ENCODE assay signal across 12 cellular contexts in the genomic region with DNA sequence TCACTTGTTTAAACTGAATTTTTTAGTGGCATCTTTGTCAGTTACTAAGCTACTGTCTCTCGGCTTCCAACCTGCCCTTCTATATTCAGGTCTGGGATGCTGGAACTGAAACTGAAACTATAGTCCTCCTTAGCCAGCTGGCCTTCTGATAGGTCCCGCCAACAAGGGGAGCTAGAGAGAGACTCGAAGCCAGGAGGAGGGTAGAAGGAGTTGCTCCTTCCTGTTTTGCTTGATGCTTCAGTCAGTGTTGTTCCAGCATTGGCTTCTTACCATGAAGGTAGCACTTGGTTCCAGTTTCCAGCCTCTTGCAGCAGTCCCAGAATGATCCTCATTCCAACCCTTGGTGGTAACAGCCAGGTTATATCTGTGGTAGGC. TPM values are rescaled to one million over a fixed set of nuclear protein-coding genes. Genes with fewer than 3 reads are reported as not detected.
DNase-seq lines count a peak whose midpoint lies in the region; ATAC-seq and TF ChIP-seq lines count a peak whose summit lies in the region.
"Had no signal": no experiment of that assay in that cellular context is flagged by ENCODE, and none has a peak within 500 bp of the region (broad histone marks: within the 10 kb centered on the region; RNA-seq: fewer than 3 reads in every experiment).

No MANE protein-coding gene starts in this region.

- no peaks in the 10 kb centered on the region for H3F3A ChIP-seq in Loucy (ENCODE audit: low read depth)

- no peak overlapping the region for H3K27ac ChIP-seq in lower lobe of right lung
- no peak overlapping the region for H3K27ac ChIP-seq in hepatocyte
- H3K27ac ChIP-seq in stomach, result no peak overlapping the region
- H3K27ac ChIP-seq: gastroesophageal sphincter, KMS-11 had no signal

- DNase-seq in EH (ENCODE audit: low read depth) (peak; percentile 22), lower lobe of right lung (no peak), hepatocyte (ENCODE audit: low spot score) (no peak), NCI-H446 (lab: John Stamatoyannopoulos, UW) (no peak), NCI-H526 treated with DMSO at 0.1 percent for 48 hours (lab: John Stamatoyannopoulos, UW) (no peak), stomach (no peak)
- DNase-seq in activated CD8-positive, alpha-beta T cell treated with anti-CD3 and anti-CD28 coated beads for 36 hours, result peak; percentile 8
- DNase-seq: amniotic stem cell, HCEC 1CT had no signal

- no peaks in the 10 kb centered on the region for H3K9me3 ChIP-seq in Loucy (ENCODE audit: insufficient read depth, low read depth, low read length)
- H3K9me3 ChIP-seq in lower lobe of right lung, result no peaks in the 10 kb centered on the region
- no peaks in the 10 kb centered on the region for H3K9me3 ChIP-seq in hepatocyte (ENCODE audit: low read depth)
- H3K9me3 ChIP-seq in stomach, result no peaks in the 10 kb centered on the region
- H3K9me3 ChIP-seq: gastroesophageal sphincter had no signal

- H3K4me3 ChIP-seq in Loucy (ENCODE audit: low read length, poor library complexity, severe bottlenecking) (peak overlapping the region; percentile 49), lower lobe of right lung (no peak overlapping the region), hepatocyte (no peak overlapping the region), stomach (no peak overlapping the region)
- H3K4me3 ChIP-seq: gastroesophageal sphincter had no signal

- H3K4me2 ChIP-seq in Loucy (ENCODE audit: low read depth, low read length, poor library complexity, severe bottlenecking) (peak overlapping the region; percentile 64), hepatocyte (no peak overlapping the region)
- H3K4me2 ChIP-seq: KMS-11 had no signal

- TF ChIP-seq EP300 in stomach (IDR thresholded peaks at IDR 0.05), result no peak

- no peaks in the 10 kb centered on the region for H4K20me1 ChIP-seq in Loucy (ENCODE audit: insufficient read depth, low read length, poor library complexity, severe bottlenecking)
- no peaks in the 10 kb centered on the region for H4K20me1 ChIP-seq in hepatocyte (ENCODE audit: insufficient read depth, poor library complexity, severe bottlenecking)

- H3K36me3 Mint-ChIP-seq in activated CD8-positive, alpha-beta T cell treated with anti-CD3 and anti-CD28 coated beads for 36 hours (ENCODE audit: low read depth), result no peaks in the 10 kb centered on the region

- TF ChIP-seq POLR2A in stomach (IDR thresholded peaks at IDR 0.05), result no peak

- H3K27ac Mint-ChIP-seq in activated CD8-positive, alpha-beta T cell treated with anti-CD3 and anti-CD28 coated beads for 36 hours, result no peak overlapping the region

- no peaks in the 10 kb centered on the region for H3K9me3 Mint-ChIP-seq in activated CD8-positive, alpha-beta T cell treated with anti-CD3 and anti-CD28 coated beads for 36 hours

- WGBS in hepatocyte (ENCODE audit: low lambda C conversion rate, missing lambda C conversion rate), result 87% methylated on average over 3 of the region's 3 CpGs
- WGBS in stomach, 5 donors, result 59 to 70% (median 65%) methylated on average over 3 of the region's 3 CpGs

- no peaks in the 10 kb centered on the region for H3K27me3 Mint-ChIP-seq in activated CD8-positive, alpha-beta T cell treated with anti-CD3 and anti-CD28 coated beads for 36 hours

- H3K36me3 ChIP-seq in Loucy (ENCODE audit: insufficient read depth, low read length) (no peaks in the 10 kb centered on the region), lower lobe of right lung (no peaks in the 10 kb centered on the region), hepatocyte (replicated peaks; ENCODE audit: insufficient read depth, low read depth) (no peaks in the 10 kb centered on the region), stomach (no peaks in the 10 kb centered on the region)
- H3K36me3 ChIP-seq: gastroesophageal sphincter had no signal

- H3K27me3 ChIP-seq in Loucy (ENCODE audit: insufficient read depth, low read length, poor library complexity, severe bottlenecking) (no peaks in the 10 kb centered on the region), lower lobe of right lung (ENCODE audit: low read depth) (no peaks in the 10 kb centered on the region), hepatocyte (no peaks in the 10 kb centered on the region), stomach (no peaks in the 10 kb centered on the region)

- H3K9me2 ChIP-seq in Loucy (replicated peaks; ENCODE audit: low read depth, low read length) (no peaks in the 10 kb centered on the region), hepatocyte (replicated peaks; ENCODE audit: insufficient read depth) (no peaks in the 10 kb centered on the region)

- H3K79me2 ChIP-seq in Loucy (ENCODE audit: insufficient read depth, low read length) (no peaks in the 10 kb centered on the region), hepatocyte (no peaks in the 10 kb centered on the region)

- H3K4me1 ChIP-seq in Loucy (ENCODE audit: insufficient read depth, low read length, poor library complexity, severe bottlenecking), result peaks cover 27% of the 10 kb centered on the region
- H3K4me1 ChIP-seq in lower lobe of right lung, result peaks cover 10% of the 10 kb centered on the region
- peaks cover 17% of the 10 kb centered on the region for H3K4me1 ChIP-seq in hepatocyte (ENCODE audit: insufficient read depth)
- peaks cover 0 to 10% (median 4%) of the 10 kb centered on the region in 4 donors for H3K4me1 ChIP-seq in stomach
- H3K4me1 ChIP-seq: gastroesophageal sphincter had no signal

- peak; percentile 51 for TF ChIP-seq CTCF in Loucy (conservative IDR thresholded peaks at IDR 0.05; ENCODE audit: low read length)
- no peak for TF ChIP-seq CTCF in activated CD8-positive, alpha-beta T cell treated with anti-CD3 and anti-CD28 coated beads for 36 hours (IDR thresholded peaks at IDR 0.05)
- TF ChIP-seq CTCF in lower lobe of right lung (IDR thresholded peaks at IDR 0.05), result no peak
- TF ChIP-seq CTCF in hepatocyte (IDR thresholded peaks at IDR 0.05; ENCODE audit: poor library complexity), result no peak
- no peak for TF ChIP-seq CTCF in stomach (IDR thresholded peaks at IDR 0.05)

- intact Hi-C loops in activated CD8-positive, alpha-beta T cell treated with anti-CD3 and anti-CD28 coated beads for 36 hours (cut with micrococcal nuclease), result no loop called here
- intact Hi-C loops in lower lobe of right lung (cut with DNase I) (no loop called here), stomach (cut with DNase I; ENCODE audit: low total_unique reads) (no loop called here)

- no peak overlapping the region for H3K4me3 Mint-ChIP-seq in activated CD8-positive, alpha-beta T cell treated with anti-CD3 and anti-CD28 coated beads for 36 hours

- CTCF ChIA-PET in activated CD8-positive, alpha-beta T cell treated with anti-CD3 and anti-CD28 coated beads for 36 hours (lab: Charles Lee), result interaction anchor here (0.8 to 1.3 kb wide), 5 partner anchors 9 to 422 kb away, joined by 3 to 5 read pairs (median 3); no protein-coding TSS in a partner anchor

- peak overlapping the region; percentile 83 for H2AFZ ChIP-seq in Loucy (ENCODE audit: low read length)
- H2AFZ ChIP-seq in hepatocyte, result no peak overlapping the region

- peak; percentile 47 for ATAC-seq in activated CD8-positive, alpha-beta T cell treated with anti-CD3 and anti-CD28 coated beads for 36 hours
- peak; percentile 58 to 65 for ATAC-seq in lower lobe of right lung
- ATAC-seq: gastroesophageal sphincter had no signal

- POLR2A ChIA-PET in activated CD8-positive, alpha-beta T cell treated with anti-CD3 and anti-CD28 coated beads for 36 hours (lab: Charles Lee), result no interaction called here

- peaks cover 8% of the 10 kb centered on the region for H3K4me1 Mint-ChIP-seq in activated CD8-positive, alpha-beta T cell treated with anti-CD3 and anti-CD28 coated beads for 36 hours (ENCODE audit: low read depth)

- H3K9ac ChIP-seq in Loucy (ENCODE audit: low read depth, low read length, poor library complexity, severe bottlenecking), result no peak overlapping the region
- H3K9ac ChIP-seq: KMS-11 had no signal

RNA-seq across cellular contexts. Expression of a gene that starts 32.9 kb away (rescaled TPM):
- total RNA-seq in activated CD8-positive, alpha-beta T cell treated with anti-CD3 and anti-CD28 coated beads for 36 hours, result not detected
- total RNA-seq in lower lobe of right lung (not detected), hepatocyte (not detected in 2 replicates), stomach (not detected)
- polyA plus RNA-seq in hepatocyte (not detected in 2 replicates), stomach (not detected)
- total RNA-seq: gastroesophageal sphincter had no signal

Comparison
In these comparisons a context has a peak if more than half of its experiments do, and no peak if none do; other contexts are left out.
1. DNase-seq: peak in EH (single experiment) and activated CD8-positive, alpha-beta T cell treated with anti-CD3 and anti-CD28 coated beads for 36 hours (single experiment); none in lower lobe of right lung (single experiment), hepatocyte (single experiment), NCI-H446 (0 of 2), NCI-H526 treated with DMSO at 0.1 percent for 48 hours (single experiment) and stomach (single experiment).